ENCODE assay signal across 6 cellular contexts in the genomic region with DNA sequence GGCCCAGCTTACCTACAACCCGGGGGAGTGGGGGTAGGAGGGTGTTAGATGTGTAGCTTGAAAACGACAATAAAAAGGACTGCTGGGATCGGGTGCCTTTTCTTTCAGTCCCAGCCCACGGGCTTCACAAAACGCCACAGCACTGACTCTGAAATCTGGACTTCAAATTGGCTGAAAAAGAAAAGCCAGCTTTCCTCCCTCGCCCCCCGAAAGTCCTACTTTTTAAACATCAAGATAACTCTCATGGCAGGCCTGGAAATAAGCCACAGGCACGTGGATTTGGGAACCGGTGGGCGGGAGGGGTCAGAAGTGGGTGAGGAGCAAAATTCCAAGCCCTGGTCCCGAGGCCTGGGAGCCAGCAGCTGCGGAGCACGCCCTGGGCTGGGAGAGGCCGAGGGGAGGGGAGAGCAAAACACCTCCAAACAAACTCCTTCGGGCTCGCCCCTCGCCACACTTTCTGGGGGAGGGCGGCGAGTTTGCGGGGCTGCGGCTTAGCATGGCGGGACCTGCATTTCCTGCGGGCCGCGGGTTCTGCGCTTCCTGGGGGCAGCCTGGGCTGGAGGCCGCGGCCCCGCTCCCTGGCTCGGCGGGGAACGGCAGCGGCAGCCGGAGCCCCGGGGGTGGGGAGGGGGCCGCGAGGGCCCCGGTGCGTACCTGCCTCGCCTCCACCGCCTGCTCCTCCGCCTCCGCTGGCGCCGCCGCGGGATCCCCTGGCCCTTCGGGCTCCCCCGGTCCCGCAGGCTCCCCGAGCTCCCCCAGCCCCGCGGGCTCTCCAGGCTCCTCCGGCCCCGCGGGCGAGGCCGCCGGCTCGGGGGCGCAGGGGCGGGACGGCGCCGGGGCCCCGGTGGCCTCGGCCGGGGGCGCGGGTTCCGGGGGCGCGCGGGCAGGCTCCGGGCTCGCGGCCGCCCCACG. TPM values are rescaled to one million over a fixed set of nuclear protein-coding genes. Genes with fewer than 3 reads are reported as not detected.
DNase-seq lines count a peak whose midpoint lies in the region; TF ChIP-seq lines count a peak whose summit lies in the region.
"Not testable (repeated sequence)": the region's sequence is repeated elsewhere in the genome, so short reads cannot be mapped to it uniquely, and the experiment has no call there.

No MANE protein-coding gene starts in this region.

- TF ChIP-seq CTCF in OCI-LY3 (IDR thresholded peaks at IDR 0.05; ENCODE audit: low read depth, low read length); adrenal gland (IDR thresholded peaks at IDR 0.05); fibroblast of villous mesenchyme (IDR thresholded peaks at IDR 0.05; ENCODE audit: insufficient read depth, low read depth, low read length): not testable (repeated sequence)

- H3K79me2 ChIP-seq in OCI-LY3 (ENCODE audit: low read length) = not testable (repeated sequence)

- TF ChIP-seq POLR2A in adrenal gland (IDR thresholded peaks at IDR 0.05) = peak in 1 of 2 donors; percentile 38

- H3K4me3 ChIP-seq in OCI-LY3 (ENCODE audit: low read length) (peak overlapping the region; percentile 84), adrenal gland (peak overlapping the region in 2 of 4 donors; percentile 56 to 84), fibroblast of villous mesenchyme (ENCODE audit: low read depth, low read length) (peak overlapping the region; percentile 75), stomach smooth muscle (ENCODE audit: low read length in 2 of 2) (peak overlapping the region; percentile 84)
- not testable (repeated sequence) for H3K4me3 ChIP-seq in mucosa of stomach (ENCODE audit: low read length)

- H3K27me3 ChIP-seq in OCI-LY3 (ENCODE audit: low read depth, low read length); adrenal gland; mucosa of stomach (ENCODE audit: control insufficient read depth, insufficient read depth, low read length); stomach smooth muscle (ENCODE audit: control insufficient read depth in 1 of 2, insufficient read depth in 2 of 2, low read length in 2 of 2): not testable (repeated sequence)

- H3K27ac ChIP-seq in OCI-LY3 (ENCODE audit: low read length) = not testable (repeated sequence)
- H3K27ac ChIP-seq in adrenal gland (peak overlapping the region; percentile 67 to 96 (median 90)), stomach smooth muscle (ENCODE audit: low read length) (peak overlapping the region; percentile 99)

- H3K9ac ChIP-seq in ES-I3 (ENCODE audit: low read depth, low read length) (peak overlapping the region; percentile 65), OCI-LY3 (ENCODE audit: low read length) (peak overlapping the region; percentile 75), mucosa of stomach (ENCODE audit: low read length) (peak overlapping the region; percentile 76), stomach smooth muscle (ENCODE audit: low read length in 2 of 2) (peak overlapping the region; percentile 92 to 98)

- not testable (repeated sequence) for H4K20me1 ChIP-seq in OCI-LY3 (ENCODE audit: insufficient read depth, low read length)

- peak overlapping the region; percentile 70; the same call in 1 of the 2 replicates for H2AFZ ChIP-seq in OCI-LY3 (ENCODE audit: low read depth, low read length)

- not testable (repeated sequence) for H3K36me3 ChIP-seq in ES-I3 (ENCODE audit: insufficient read depth, low read length); mucosa of stomach (ENCODE audit: control insufficient read depth, insufficient read depth, low read length)
- H3K36me3 ChIP-seq in OCI-LY3 (replicated peaks; ENCODE audit: low read depth, low read length) = peaks cover 13% of the 10 kb centered on the region
- peaks cover 0 to 20% of the 10 kb centered on the region in 2 donors for H3K36me3 ChIP-seq in adrenal gland (replicated peaks in 1 of 2)
- peaks cover 14 to 18% of the 10 kb centered on the region in 2 donors for H3K36me3 ChIP-seq in stomach smooth muscle (ENCODE audit: control insufficient read depth in 2 of 2, insufficient read depth in 2 of 2, low read length in 2 of 2)

- WGBS in adrenal gland, 4 donors = 4 to 13% (median 8%) methylated on average over 9 to 47 of the region's 79 CpGs

- intact Hi-C loops in adrenal gland (cut with DNase I) = loop anchor here (10.0 kb wide), 2 partner anchors 145 to 155 kb away; a partner anchor contains a TSS

- H3K4me2 ChIP-seq in OCI-LY3 (ENCODE audit: low read length) = peak overlapping the region; percentile 100

- peaks cover 26% of the 10 kb centered on the region for H3K4me1 ChIP-seq in ES-I3 (ENCODE audit: insufficient read depth, low read length)
- peaks cover 12% of the 10 kb centered on the region for H3K4me1 ChIP-seq in OCI-LY3 (ENCODE audit: low read length)
- H3K4me1 ChIP-seq in adrenal gland (replicated peaks in 1 of 2) = peaks cover 31 to 55% of the 10 kb centered on the region in 2 donors
- H3K4me1 ChIP-seq in mucosa of stomach (ENCODE audit: control insufficient read depth, insufficient read depth, low read length) = peaks cover 19% of the 10 kb centered on the region
- peaks cover 70% of the 10 kb centered on the region for H3K4me1 ChIP-seq in stomach smooth muscle (ENCODE audit: control insufficient read depth, insufficient read depth, low read length)

- not testable (repeated sequence) for H3K9me3 ChIP-seq in ES-I3 (ENCODE audit: control insufficient read depth, insufficient read depth, low read length); OCI-LY3 (ENCODE audit: insufficient read depth, low read length); adrenal gland (replicated peaks in 1 of 3); mucosa of stomach (ENCODE audit: control insufficient read depth, low read length); stomach smooth muscle (ENCODE audit: control insufficient read depth in 2 of 2, low read length in 2 of 2)

- peak in 3 of 7 donors; percentile 42 to 56 (median 52) for DNase-seq in adrenal gland
- peak; percentile 81 for DNase-seq in fibroblast of villous mesenchyme (ENCODE audit: low read depth)

RNA-seq across cellular contexts. Expression of a gene that starts 0.6 kb away (rescaled TPM):
- 100 to 1,000 TPM; 200 to 541 (median 356) TPM for total RNA-seq in adrenal gland
- polyA plus RNA-seq in adrenal gland = 100 to 1,000 TPM in 2 of 3 donors, 10 to 100 TPM in 1; 81.5 to 573 (median 167) TPM
- 244 and 267 TPM in 2 replicates for total RNA-seq in fibroblast of villous mesenchyme

RNA-seq across cellular contexts. Expression of a gene that starts 16.2 kb away (rescaled TPM):
- 100 to 1,000 TPM in 1 of 8 donors, 10 to 100 TPM in 7; 23.5 to 105 (median 36.3) TPM for total RNA-seq in adrenal gland
- polyA plus RNA-seq in adrenal gland = 10 to 100 TPM; 53.7 to 66.9 (median 58.8) TPM
- total RNA-seq in fibroblast of villous mesenchyme = 24.2 and 25.8 TPM in 2 replicates

RNA-seq across cellular contexts. Expression of a gene that starts 16.4 kb away (rescaled TPM):
- 10 to 100 TPM; 24.6 to 91.5 (median 37.7) TPM for total RNA-seq in adrenal gland
- polyA plus RNA-seq in adrenal gland = 10 to 100 TPM; 48.0 to 84.9 (median 54.5) TPM
- total RNA-seq in fibroblast of villous mesenchyme = 27.1 and 30.2 TPM in 2 replicates

RNA-seq across cellular contexts. Expression of a gene that starts 26.9 kb away (rescaled TPM):
- total RNA-seq in adrenal gland = 100 to 1,000 TPM; 115 to 242 (median 212) TPM
- 100 to 1,000 TPM; 103 to 269 (median 151) TPM for polyA plus RNA-seq in adrenal gland
- total RNA-seq in fibroblast of villous mesenchyme = 152 and 165 TPM in 2 replicates

RNA-seq across cellular contexts. Expression of a gene that starts 27.7 kb away (rescaled TPM):
- total RNA-seq in adrenal gland (10 to 100 TPM; 24.2 to 50.0 (median 31.8) TPM), fibroblast of villous mesenchyme (31.9 and 44.5 TPM in 2 replicates)
- 10 to 100 TPM in 2 of 3 donors, 1 to 10 TPM in 1; 9.4 to 20.4 (median 11.8) TPM for polyA plus RNA-seq in adrenal gland
